ENCODE assay signal across 1 cellular context in the genomic region with DNA sequence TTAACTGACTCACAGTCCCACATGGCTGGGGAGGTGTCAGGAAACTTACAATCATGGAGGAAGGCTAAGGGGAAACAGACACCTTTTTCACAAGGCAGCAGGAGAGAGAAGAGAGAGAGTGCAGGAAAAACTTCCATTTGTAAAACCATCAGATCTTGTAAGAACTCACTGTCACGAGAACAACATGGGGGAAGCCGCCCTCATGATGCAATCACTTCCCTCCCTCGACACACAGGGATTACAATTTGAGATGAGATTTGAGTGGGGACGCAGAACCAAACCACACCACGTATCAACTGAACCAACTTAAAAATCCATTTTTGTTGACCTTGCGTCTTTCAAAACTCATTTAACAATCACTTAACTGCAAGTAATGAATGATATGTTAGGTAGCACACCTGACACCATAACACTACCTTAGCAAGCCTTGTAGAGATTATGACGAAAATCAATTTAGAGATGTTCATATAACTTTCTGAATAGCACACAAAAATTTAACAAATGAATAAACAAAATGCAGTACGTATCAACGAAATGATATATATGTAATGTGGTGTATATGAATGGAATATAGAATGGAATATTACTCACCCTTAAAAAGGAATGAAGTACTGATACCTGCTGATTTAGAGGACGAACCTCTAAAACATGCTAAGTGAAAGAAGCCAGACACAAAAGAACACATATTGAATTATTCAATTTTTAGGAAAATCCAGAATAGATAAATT.
TF ChIP-seq lines count a peak whose summit lies in the region.

No MANE protein-coding gene starts in this region.

TF ChIP-seq in GM23338, 12 proteins besides CTCF, POLR2A, EP300 and RAD21 (continued from another document):
- TF ChIP-seq ZNF462 (CRISPR knock-in tag; IDR thresholded peaks at IDR 0.05) (no peak), POLR2AphosphoS5 (IDR thresholded peaks at IDR 0.05; ENCODE audit: low read depth) (no peak), EZH2 (IDR thresholded peaks at IDR 0.05; ENCODE audit: low read depth, unreplicated experiment) (no peak), EZH2phosphoT487 (IDR thresholded peaks at IDR 0.05; ENCODE audit: unreplicated experiment) (no peak), CREB1 (CRISPR knock-in tag; IDR thresholded peaks at IDR 0.05; ENCODE audit: low read depth) (no peak), REST (IDR thresholded peaks at IDR 0.05; ENCODE audit: unreplicated experiment) (no peak), ZNF331 (CRISPR knock-in tag; IDR thresholded peaks at IDR 0.05; ENCODE audit: low read depth) (no peak)
- TF ChIP-seq, protein P1, sequence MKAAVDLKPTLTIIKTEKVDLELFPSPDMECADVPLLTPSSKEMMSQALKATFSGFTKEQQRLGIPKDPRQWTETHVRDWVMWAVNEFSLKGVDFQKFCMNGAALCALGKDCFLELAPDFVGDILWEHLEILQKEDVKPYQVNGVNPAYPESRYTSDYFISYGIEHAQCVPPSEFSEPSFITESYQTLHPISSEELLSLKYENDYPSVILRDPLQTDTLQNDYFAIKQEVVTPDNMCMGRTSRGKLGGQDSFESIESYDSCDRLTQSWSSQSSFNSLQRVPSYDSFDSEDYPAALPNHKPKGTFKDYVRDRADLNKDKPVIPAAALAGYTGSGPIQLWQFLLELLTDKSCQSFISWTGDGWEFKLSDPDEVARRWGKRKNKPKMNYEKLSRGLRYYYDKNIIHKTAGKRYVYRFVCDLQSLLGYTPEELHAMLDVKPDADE (IDR thresholded peaks at IDR 0.05), result no peak
TF ChIP-seq in GM23338: peak in this region for 0.
